Comparison of ENCODE assay signal across 23 cellular contexts in genomic region chr17:47818002-47818695, GRCh38. TPM values are rescaled to one million over a fixed set of nuclear protein-coding genes. Genes with fewer than 3 reads are reported as not detected.
"Had no signal": no experiment of that assay in that cellular context is flagged by ENCODE, and none has a peak within 500 bp of the region (broad histone marks: within the 10 kb centered on the region; RNA-seq: fewer than 3 reads in every experiment).

No MANE protein-coding gene starts in this region.

- ATAC-seq: effector memory CD8-positive, alpha-beta T cell; gastroesophageal sphincter; left cardiac atrium; sciatic nerve had no signal

- H3K27ac ChIP-seq: esophagus squamous epithelium, gastroesophageal sphincter, hepatocyte, left ventricle myocardium inferior, neutrophil, uterus had no signal

- H3K4me2 ChIP-seq: hepatocyte had no signal

- H3K36me3 ChIP-seq: uterus had no signal

- H3K27me3 Mint-ChIP-seq: dendritic cell treated with granulocyte-macrophage colony-stimulating factor and Interleukin-4, amounts not matched to agents 40 ng/mL and 50 ng/mL, for 4 days; effector memory CD8-positive, alpha-beta T cell had no signal

- FAIRE-seq: colon, kidney had no signal

- DNase-seq: effector memory CD8-positive, alpha-beta T cell; esophagus squamous epithelium; foreskin fibroblast; left cardiac atrium; left ventricle myocardium inferior; mesenchymal stem cell; midbrain; nephron progenitor cell; stimulated activated naive CD4-positive, alpha-beta T cell treated with Interleukin-2 at 50 U/mL for 16 hours; trophoblast cell; uterus had no signal

- H3K4me3 Mint-ChIP-seq: dendritic cell treated with granulocyte-macrophage colony-stimulating factor and Interleukin-4, amounts not matched to agents 40 ng/mL and 50 ng/mL, for 4 days; effector memory CD8-positive, alpha-beta T cell; nephron progenitor cell had no signal

- H3K4me3 ChIP-seq: esophagus squamous epithelium, gastroesophageal sphincter, hepatocyte, left ventricle myocardium inferior, lung, uterus had no signal

- H3K27ac Mint-ChIP-seq: dendritic cell treated with granulocyte-macrophage colony-stimulating factor and Interleukin-4, amounts not matched to agents 40 ng/mL and 50 ng/mL, for 4 days; nephron progenitor cell had no signal

- H3K27me3 ChIP-seq: esophagus squamous epithelium, gastroesophageal sphincter, hepatocyte, neutrophil, uterus had no signal

- H3K9me3 Mint-ChIP-seq: dendritic cell treated with granulocyte-macrophage colony-stimulating factor and Interleukin-4, amounts not matched to agents 40 ng/mL and 50 ng/mL, for 4 days; effector memory CD8-positive, alpha-beta T cell; nephron progenitor cell had no signal

- H3K9me3 ChIP-seq: esophagus squamous epithelium, gastroesophageal sphincter, left ventricle myocardium inferior, neutrophil, uterus had no signal

- H2AFZ ChIP-seq: hepatocyte had no signal

RNA-seq across cellular contexts. Expression of gene LRRC46, which starts 13.3 kb away (rescaled TPM):
- total RNA-seq: epithelial cell of proximal tubule, hepatocyte, left cardiac atrium, osteoblast, pulmonary artery endothelial cell, skeletal muscle tissue had no signal
